Comparison of ENCODE assay signal across 20 cellular contexts in the genomic region with DNA sequence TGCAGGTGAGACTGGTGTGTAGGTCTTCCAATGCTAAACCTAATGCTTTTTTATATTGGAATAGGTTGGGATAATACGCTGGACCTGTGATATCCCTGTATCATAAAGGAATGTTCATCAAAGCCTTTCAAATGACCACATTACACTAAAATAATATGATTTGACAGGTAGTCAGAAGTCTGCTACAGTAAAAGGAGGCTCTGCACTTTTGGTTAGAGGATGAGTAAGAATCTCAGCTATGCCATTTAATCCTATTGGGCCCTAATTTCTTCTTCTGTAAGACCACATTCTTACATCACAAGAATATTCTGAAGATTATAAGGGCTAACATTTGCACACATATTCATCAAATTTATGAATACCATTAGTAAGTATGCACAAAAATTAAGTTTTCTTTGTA.
DNase-seq lines count a peak whose midpoint lies in the region; ATAC-seq, FAIRE-seq and TF ChIP-seq lines count a peak whose summit lies in the region.
"Had no signal": no experiment of that assay in that cellular context is flagged by ENCODE, and none has a peak within 500 bp of the region (broad histone marks: within the 10 kb centered on the region; RNA-seq: fewer than 3 reads in every experiment).

No MANE protein-coding gene starts in this region.

- peaks cover 13% of the 10 kb centered on the region for H3F3A ChIP-seq in SK-N-SH (replicated peaks; ENCODE audit: insufficient read depth)

- H3K9me3 ChIP-seq in A549 (no peaks in the 10 kb centered on the region), SK-N-SH (no peaks in the 10 kb centered on the region)
- H3K9me3 ChIP-seq: BLaER1 treated with 17β-estradiol and CSF1 and Interleukin-3, amounts not matched to agents 10 nM and 100 nM had no signal

- TF ChIP-seq CTCF in A549 (IDR thresholded peaks at IDR 0.05), result no peak
- TF ChIP-seq CTCF in HFFc6 (IDR thresholded peaks at IDR 0.05), result no peak
- no peak for TF ChIP-seq CTCF in SK-N-SH (IDR thresholded peaks at IDR 0.05)

- H3K36me3 Mint-ChIP-seq in HFFc6 (ENCODE audit: low read depth), result no peaks in the 10 kb centered on the region
- H3K36me3 Mint-ChIP-seq: CD8-positive, alpha-beta T cell had no signal

- no peaks in the 10 kb centered on the region for H3K9me3 Mint-ChIP-seq in HFFc6

- no peak for TF ChIP-seq EP300 in A549 (IDR thresholded peaks at IDR 0.05)
- no peak for TF ChIP-seq EP300 in SK-N-SH (IDR thresholded peaks at IDR 0.05; ENCODE audit: borderline replicate concordance in 1 of 2, low read depth in 1 of 2, low read length in 1 of 2)

- peak; percentile 51 for FAIRE-seq in A549 (lab: Jason Lieb, UNC)
- FAIRE-seq: GM12892, GM18507 had no signal

- H3K27me3 ChIP-seq in SK-N-SH (ENCODE audit: insufficient read depth), result no peaks in the 10 kb centered on the region
- H3K27me3 ChIP-seq: BLaER1 treated with 17β-estradiol and CSF1 and Interleukin-3, amounts not matched to agents 10 nM and 100 nM had no signal

- TF ChIP-seq POLR2A in A549 (IDR thresholded peaks at IDR 0.05; ENCODE audit: low read length), result no peak

- H3K4me3 Mint-ChIP-seq in HFFc6, result peak overlapping the region; percentile 31
- H3K4me3 Mint-ChIP-seq: B cell; CD8-positive, alpha-beta T cell had no signal

- H3K4me3 ChIP-seq in A549 (no peak overlapping the region), SK-N-SH (ENCODE audit: low read depth in 2 of 2, low read length in 1 of 2) (no peak overlapping the region)
- H3K4me3 ChIP-seq: BLaER1 treated with 17β-estradiol and CSF1 and Interleukin-3, amounts not matched to agents 10 nM and 100 nM had no signal

- no peak overlapping the region for H3K27ac ChIP-seq in A549
- peak overlapping the region in 1 of 2 experiments; percentile 47; a peak in 2 of 4 replicates for H3K27ac ChIP-seq in SK-N-SH (ENCODE audit: low read depth in 2 of 2, low read length in 1 of 2)
- H3K27ac ChIP-seq: 22Rv1; BLaER1 treated with 17β-estradiol and CSF1 and Interleukin-3, amounts not matched to agents 10 nM and 100 nM had no signal

- H3K79me2 ChIP-seq in SK-N-SH (ENCODE audit: insufficient read depth), result no peaks in the 10 kb centered on the region

- no peak overlapping the region for H3K27ac Mint-ChIP-seq in HFFc6
- H3K27ac Mint-ChIP-seq: B cell; CD8-positive, alpha-beta T cell had no signal

- H3K4me2 ChIP-seq in A549 (no peak overlapping the region), SK-N-SH (peak overlapping the region; percentile 9; the same call in 1 of the 2 replicates)
- H3K4me2 ChIP-seq: BLaER1 treated with 17β-estradiol and CSF1 and Interleukin-3, amounts not matched to agents 10 nM and 100 nM had no signal

- DNase-seq in A549 (ENCODE audit: low read depth in 1 of 2, low spot score in 1 of 2) (no peak), HFFc6 (peak; percentile 2), SK-N-SH (no peak), iris pigment epithelial cell (ENCODE audit: low read depth) (peak; percentile 38), COLO829 (ENCODE audit: low spot score) (no peak), kidney tubule cell (ENCODE audit: low spot score) (no peak)
- DNase-seq: CD8-positive, alpha-beta T cell; COR-L47; DMS 273 treated with DMSO at 0.1 percent for 48 hours; DMS53; DND-41; GDM1; GOT3; H7 had no signal

- no peak for TF ChIP-seq RAD21 in A549 (conservative IDR thresholded peaks at IDR 0.05 in 1 of 2, IDR thresholded peaks at IDR 0.05 in 1 of 2)
- no peak for TF ChIP-seq RAD21 in SK-N-SH (IDR thresholded peaks at IDR 0.05; ENCODE audit: low read length)

- H3K36me3 ChIP-seq in SK-N-SH (replicated peaks in 1 of 2; ENCODE audit: control insufficient read depth in 1 of 2, insufficient read depth in 2 of 2, low read length in 1 of 2), result no peaks in the 10 kb centered on the region
- H3K36me3 ChIP-seq: BLaER1 treated with 17β-estradiol and CSF1 and Interleukin-3, amounts not matched to agents 10 nM and 100 nM had no signal

- no peaks in the 10 kb centered on the region for H3K9me2 ChIP-seq in SK-N-SH

- POLR2A ChIA-PET in A549 (lab: Yijun Ruan, JAX) (no interaction called here), SK-N-SH (lab: Yijun Ruan, JAX) (no interaction called here)

- peaks cover 34% of the 10 kb centered on the region for H3K4me1 Mint-ChIP-seq in HFFc6 (ENCODE audit: low read depth)
- H3K4me1 Mint-ChIP-seq: B cell had no signal

- no peak overlapping the region for H3K9ac ChIP-seq in SK-N-SH
- H3K9ac ChIP-seq: BLaER1 treated with 17β-estradiol and CSF1 and Interleukin-3, amounts not matched to agents 10 nM and 100 nM had no signal

- H3K4me1 ChIP-seq in A549, result peaks cover 4% of the 10 kb centered on the region; the same call in 1 of the 3 replicates
- peaks cover 0 to 4% of the 10 kb centered on the region in 2 experiments; a peak in 1 of 4 replicates for H3K4me1 ChIP-seq in SK-N-SH (ENCODE audit: control insufficient read depth in 1 of 2, insufficient read depth in 2 of 2, low read depth in 1 of 2, low read length in 1 of 2)

- no peak for ATAC-seq in A549
- no peak for ATAC-seq in GM18909 (IDR thresholded peaks at IDR 0.05; ENCODE audit: poor library complexity, unreplicated experiment)
- ATAC-seq: CD8-positive, alpha-beta T cell had no signal

- no peaks in the 10 kb centered on the region for H4K20me1 ChIP-seq in SK-N-SH (ENCODE audit: insufficient read depth)
- H4K20me1 ChIP-seq: BLaER1 treated with 17β-estradiol and CSF1 and Interleukin-3, amounts not matched to agents 10 nM and 100 nM had no signal

- no peak overlapping the region for H2AFZ ChIP-seq in SK-N-SH (ENCODE audit: low read depth)

- H3K27me3 Mint-ChIP-seq in HFFc6 (ENCODE audit: insufficient read depth), result no peaks in the 10 kb centered on the region
- H3K27me3 Mint-ChIP-seq: B cell had no signal

- 94% methylated on average over 1 of the region's 1 CpG for WGBS in A549 (ENCODE audit: missing lambda C conversion rate)
- WGBS in SK-N-SH (ENCODE audit: low lambda C conversion rate), result 61% methylated on average over 1 of the region's 1 CpG

- CTCF ChIA-PET in A549 (lab: Yijun Ruan, JAX), result no interaction called here
- CTCF ChIA-PET in SK-N-SH (lab: Yijun Ruan, JAX), result no interaction called here

TF ChIP-seq in A549, 52 proteins besides CTCF, POLR2A, EP300 and RAD21 (continues in another document):
- no peak for TF ChIP-seq SMC3 (IDR thresholded peaks at IDR 0.05)
- no peak for TF ChIP-seq HOXA7 (CRISPR knock-in tag; IDR thresholded peaks at IDR 0.05)
- no peak for TF ChIP-seq CHD4 (IDR thresholded peaks at IDR 0.05; ENCODE audit: borderline replicate concordance)
- TF ChIP-seq, protein P1, sequence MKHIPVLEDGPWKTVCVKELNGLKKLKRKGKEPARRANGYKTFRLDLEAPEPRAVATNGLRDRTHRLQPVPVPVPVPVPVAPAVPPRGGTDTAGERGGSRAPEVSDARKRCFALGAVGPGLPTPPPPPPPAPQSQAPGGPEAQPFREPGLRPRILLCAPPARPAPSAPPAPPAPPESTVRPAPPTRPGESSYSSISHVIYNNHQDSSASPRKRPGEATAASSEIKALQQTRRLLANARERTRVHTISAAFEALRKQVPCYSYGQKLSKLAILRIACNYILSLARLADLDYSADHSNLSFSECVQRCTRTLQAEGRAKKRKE (CRISPR knock-in tag; IDR thresholded peaks at IDR 0.05; ENCODE audit: low read depth), result no peak
- no peak for TF ChIP-seq MAFK (IDR thresholded peaks at IDR 0.05; ENCODE audit: partially characterized antibody)
- TF ChIP-seq ZNF302 (CRISPR knock-in tag; IDR thresholded peaks at IDR 0.05), result no peak
- TF ChIP-seq, protein P2, sequence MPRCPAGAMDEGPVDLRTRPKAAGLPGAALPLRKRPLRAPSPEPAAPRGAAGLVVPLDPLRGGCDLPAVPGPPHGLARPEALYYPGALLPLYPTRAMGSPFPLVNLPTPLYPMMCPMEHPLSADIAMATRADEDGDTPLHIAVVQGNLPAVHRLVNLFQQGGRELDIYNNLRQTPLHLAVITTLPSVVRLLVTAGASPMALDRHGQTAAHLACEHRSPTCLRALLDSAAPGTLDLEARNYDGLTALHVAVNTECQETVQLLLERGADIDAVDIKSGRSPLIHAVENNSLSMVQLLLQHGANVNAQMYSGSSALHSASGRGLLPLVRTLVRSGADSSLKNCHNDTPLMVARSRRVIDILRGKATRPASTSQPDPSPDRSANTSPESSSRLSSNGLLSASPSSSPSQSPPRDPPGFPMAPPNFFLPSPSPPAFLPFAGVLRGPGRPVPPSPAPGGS (IDR thresholded peaks at IDR 0.05), result no peak
- TF ChIP-seq KDM1A (IDR thresholded peaks at IDR 0.05; ENCODE audit: low read depth), result no peak
- TF ChIP-seq MAZ (IDR thresholded peaks at IDR 0.05; ENCODE audit: borderline replicate concordance, low read depth, low read length), result no peak

TF ChIP-seq in SK-N-SH, 30 proteins besides CTCF, POLR2A, EP300 and RAD21:
- no peak; the same call in 1 of the 2 replicates for TF ChIP-seq FOSL2 (IDR thresholded peaks at IDR 0.05; ENCODE audit: borderline replicate concordance, low read depth)
- TF ChIP-seq, protein P3, sequence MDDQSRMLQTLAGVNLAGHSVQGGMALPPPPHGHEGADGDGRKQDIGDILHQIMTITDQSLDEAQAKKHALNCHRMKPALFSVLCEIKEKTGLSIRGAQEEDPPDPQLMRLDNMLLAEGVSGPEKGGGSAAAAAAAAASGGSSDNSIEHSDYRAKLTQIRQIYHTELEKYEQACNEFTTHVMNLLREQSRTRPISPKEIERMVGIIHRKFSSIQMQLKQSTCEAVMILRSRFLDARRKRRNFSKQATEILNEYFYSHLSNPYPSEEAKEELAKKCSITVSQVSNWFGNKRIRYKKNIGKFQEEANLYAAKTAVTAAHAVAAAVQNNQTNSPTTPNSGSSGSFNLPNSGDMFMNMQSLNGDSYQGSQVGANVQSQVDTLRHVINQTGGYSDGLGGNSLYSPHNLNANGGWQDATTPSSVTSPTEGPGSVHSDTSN (IDR thresholded peaks at IDR 0.05), result peak; percentile 53; the same call in 1 of the 2 replicates
- 0 out of 2 replicates have a peak, but pooled peaks have one; percentile 7 for TF ChIP-seq JUND (IDR thresholded peaks at IDR 0.05)

Comparison
In these comparisons a context has a peak if more than half of its experiments do, and no peak if none do; other contexts are left out.
1. DNase-seq: peak in HFFc6 (single experiment) and iris pigment epithelial cell (single experiment); none in A549 (0 of 2), SK-N-SH (single experiment), COLO829 (single experiment) and kidney tubule cell (single experiment).